Comparison of ENCODE assay signal across 24 cellular contexts in the genomic region with DNA sequence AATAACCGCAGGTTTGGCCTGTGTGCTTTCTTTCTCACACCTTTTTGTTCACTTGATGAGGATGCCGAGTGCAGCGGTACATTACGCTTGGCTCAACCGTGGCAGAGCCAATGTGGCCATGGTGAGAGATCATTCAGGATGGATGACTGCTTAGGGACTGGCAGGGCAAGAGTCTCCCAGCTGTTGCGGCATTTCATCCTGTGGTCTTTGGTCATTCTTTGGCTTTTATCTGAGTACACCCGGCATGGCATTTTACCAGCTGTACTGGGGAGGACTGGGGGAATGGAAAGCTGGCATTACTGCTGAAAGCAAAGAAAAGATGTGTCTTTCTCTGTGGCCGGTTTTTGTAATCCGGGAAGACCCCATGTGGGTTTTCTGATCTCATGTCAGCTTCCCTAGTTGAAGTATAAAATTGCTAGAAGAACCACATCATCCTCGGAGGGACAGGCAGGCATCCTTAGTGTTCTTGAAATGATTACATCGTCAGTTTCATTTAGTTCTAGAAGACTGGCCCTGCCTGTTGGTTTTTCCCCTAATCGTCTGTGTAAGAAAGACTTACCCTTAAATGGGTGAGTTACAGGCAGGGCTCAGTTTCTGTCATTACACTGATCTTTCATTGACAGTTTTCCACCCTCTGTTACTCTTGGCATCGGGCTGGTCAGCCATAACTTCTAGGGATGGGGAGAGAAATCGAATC. TPM values are rescaled to one million over a fixed set of nuclear protein-coding genes. Genes with fewer than 3 reads are reported as not detected.
"Had no signal": no experiment of that assay in that cellular context is flagged by ENCODE, and none has a peak within 500 bp of the region (broad histone marks: within the 10 kb centered on the region; RNA-seq: fewer than 3 reads in every experiment).

No MANE protein-coding gene starts in this region.

- H3K36me3 ChIP-seq: cardiac muscle cell, right lobe of liver, upper lobe of left lung had no signal

- H3K27ac ChIP-seq: cardiac muscle cell, hepatocyte, parathyroid adenoma, right lobe of liver, testis, upper lobe of left lung had no signal

- H2AFZ ChIP-seq: hepatocyte, parathyroid adenoma had no signal

- H3K4me3 ChIP-seq: cardiac muscle cell, hepatocyte, right lobe of liver, testis, upper lobe of left lung had no signal

- DNase-seq: activated CD4-positive, alpha-beta memory T cell treated with anti-CD3 and anti-CD28 coated beads for 36 hours; activated CD4-positive, alpha-beta T cell treated with anti-CD3 and anti-CD28 coated beads for 4 hours; activated CD4-positive, CD25-positive, alpha-beta regulatory T cell; activated naive CD4-positive, alpha-beta T cell treated with anti-CD3 and anti-CD28 coated beads for 36 hours; activated naive CD8-positive, alpha-beta T cell treated with anti-CD3 and anti-CD28 coated beads, Interleukin-2, amount 10 ng/mL, durations not matched to agents 7 days and 5 days; activated T-cell treated with anti-CD3 and anti-CD28 coated beads, Interleukin-2, amount 50 U/mL, for 48 hours; amniotic stem cell; effector CD4-positive, alpha-beta T cell; foreskin melanocyte; glutamatergic neuron; left ventricle myocardium superior; mammary epithelial cell; nephron progenitor cell; right lobe of liver; stimulated activated CD4-positive, alpha-beta T cell treated with anti-CD3 and anti-CD28 coated beads, Interleukin-4, amount 100 ng/mL, for 1 hour; stimulated activated naive CD4-positive, alpha-beta T cell; T1000; testis; upper lobe of left lung had no signal

- H3K9ac ChIP-seq: parathyroid adenoma had no signal

- H3K27me3 ChIP-seq: cardiac muscle cell, hepatocyte, right lobe of liver, testis, upper lobe of left lung had no signal

- ATAC-seq: left ventricle myocardium superior, right lobe of liver had no signal

- H3K9me3 ChIP-seq: right lobe of liver, testis, upper lobe of left lung had no signal

- H3K79me2 ChIP-seq: hepatocyte, parathyroid adenoma had no signal

- H3K4me2 ChIP-seq: hepatocyte had no signal

- H3K4me1 ChIP-seq: parathyroid adenoma, right lobe of liver, testis, upper lobe of left lung had no signal

RNA-seq across cellular contexts. Expression of gene PCP4, which starts 15.1 kb away (rescaled TPM):
- total RNA-seq: activated CD4-positive, alpha-beta memory T cell treated with anti-CD3 and anti-CD28 coated beads for 36 hours; activated naive CD4-positive, alpha-beta T cell treated with anti-CD3 and anti-CD28 coated beads for 36 hours; activated naive CD8-positive, alpha-beta T cell treated with anti-CD3 and anti-CD28 coated beads, Interleukin-2, amount 10 ng/mL, durations not matched to agents 7 days and 5 days; cardiac muscle cell; chondrocyte; epithelial cell of proximal tubule; mammary epithelial cell; right lobe of liver had no signal
